In the genomic region with DNA sequence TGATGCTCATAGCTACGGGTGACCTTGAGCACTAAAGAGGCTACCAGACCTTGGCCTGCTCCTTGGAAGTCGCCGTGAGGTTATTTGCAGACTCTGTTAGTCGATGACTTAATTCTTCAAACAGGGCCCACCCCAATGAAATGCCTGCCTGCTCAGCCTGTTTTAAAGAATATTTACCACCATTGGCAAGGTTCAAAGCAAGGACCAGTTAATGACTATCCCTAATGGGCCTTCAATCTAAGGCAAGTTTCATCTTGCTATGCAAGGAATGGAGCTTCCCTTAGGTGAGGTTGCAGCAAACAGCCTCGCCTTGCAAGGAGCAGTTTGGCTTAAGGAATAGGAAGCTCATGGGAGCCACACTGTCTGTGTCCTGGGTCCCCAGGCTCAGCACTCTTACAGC, we compare ENCODE assay signal across 20 cellular contexts. TPM values are rescaled to one million over a fixed set of nuclear protein-coding genes. Genes with fewer than 3 reads are reported as not detected.
"Had no signal": no experiment of that assay in that cellular context is flagged by ENCODE, and none has a peak within 500 bp of the region (broad histone marks: within the 10 kb centered on the region; RNA-seq: fewer than 3 reads in every experiment).

No MANE protein-coding gene starts in this region.

- DNase-seq: cerebellar nuclear complex; foreskin fibroblast; left colon; mesendoderm; naive B cell; occipital lobe; pancreas; right cardiac atrium; small intestine; stimulated activated CD4-positive, alpha-beta T cell treated with anti-CD3 and anti-CD28 coated beads, Interleukin-2, amount 100 ng/mL, for 48 hours; stimulated activated naive CD4-positive, alpha-beta T cell treated with Interleukin-2 at 50 U/mL for 16 hours; upper lobe of left lung had no signal

- H3K4me3 ChIP-seq: esophagus muscularis mucosa, hepatocyte, pancreas, upper lobe of left lung had no signal

- H3K4me1 ChIP-seq: esophagus muscularis mucosa, pancreas, upper lobe of left lung had no signal

- ATAC-seq: left colon, pancreas, right cardiac atrium had no signal

- FAIRE-seq: colon, pancreas, small intestine had no signal

- H3K27ac ChIP-seq: esophagus muscularis mucosa, hepatocyte, pancreas, upper lobe of left lung had no signal

- H3K36me3 ChIP-seq: esophagus muscularis mucosa, pancreas, upper lobe of left lung had no signal

- H3K27me3 ChIP-seq: esophagus muscularis mucosa, hepatocyte, pancreas, upper lobe of left lung had no signal

RNA-seq across cellular contexts. Expression of a gene that starts 22.9 kb away (rescaled TPM):
- total RNA-seq: esophagus muscularis mucosa, hepatocyte, kidney epithelial cell, left colon, liver, lung microvascular endothelial cell, occipital lobe, pancreas, progenitor cell of endocrine pancreas, right cardiac atrium, upper lobe of left lung had no signal
- polyA plus RNA-seq: hepatocyte, liver, pancreas, right cardiac atrium, small intestine, thymus had no signal

RNA-seq across cellular contexts. Expression of a gene that starts 40.3 kb away (rescaled TPM):
- total RNA-seq: liver, lung microvascular endothelial cell had no signal
- polyA plus RNA-seq: liver had no signal
